Comparison of ENCODE assay signal across 8 cellular contexts in genomic region chr6:106997392-106998257, GRCh38. TPM values are rescaled to one million over a fixed set of nuclear protein-coding genes. Genes with fewer than 3 reads are reported as not detected.
DNase-seq lines count a peak whose midpoint lies in the region; ATAC-seq and TF ChIP-seq lines count a peak whose summit lies in the region.

No MANE protein-coding gene starts in this region.

- H3K4me1 ChIP-seq in NT2/D1 (ENCODE audit: insufficient read depth, insufficient read length), result no peaks in the 10 kb centered on the region

- no peaks in the 10 kb centered on the region for H3K36me3 ChIP-seq in NT2/D1 (ENCODE audit: insufficient read depth, insufficient read length, low read length)

- no peaks in the 10 kb centered on the region for H3K9me3 ChIP-seq in NT2/D1 (ENCODE audit: insufficient read depth, low read length)

- TF ChIP-seq CTCF in foreskin fibroblast (IDR thresholded peaks at IDR 0.05; ENCODE audit: low read depth, low read length), result peak; percentile 96

- no peaks in the 10 kb centered on the region for H3K27me3 ChIP-seq in NT2/D1 (ENCODE audit: insufficient read depth, insufficient read length)

- no peak overlapping the region for H3K4me3 ChIP-seq in NT2/D1 (ENCODE audit: insufficient read length, low read depth)
- no peak overlapping the region for H3K4me3 ChIP-seq in foreskin fibroblast (ENCODE audit: low read depth in 1 of 2, low read length in 2 of 2)

- H3K9ac ChIP-seq in NT2/D1 (ENCODE audit: insufficient read length, low read depth), result no peak overlapping the region

- peak; percentile 49 for ATAC-seq in HG03565 (IDR thresholded peaks at IDR 0.05; ENCODE audit: unreplicated experiment)
- no peak for ATAC-seq in GM18867 (IDR thresholded peaks at IDR 0.05; ENCODE audit: unreplicated experiment)
- no peak for ATAC-seq in GM21423 (IDR thresholded peaks at IDR 0.05; ENCODE audit: unreplicated experiment)

- DNase-seq in ELF-1 (ENCODE audit: low read depth, low spot score) (peak; percentile 83), NT2/D1 (ENCODE audit: low read depth, low spot score) (peak; percentile 67), activated T-cell treated with anti-CD3 and anti-CD28 coated beads for 24 hours (ENCODE audit: low read depth) (peak; percentile 24), foreskin fibroblast (peak; percentile 45 to 73), renal cortical epithelial cell (ENCODE audit: low read depth) (peak; percentile 66)

RNA-seq across cellular contexts. Expression of gene CD24, which starts 23.1 kb away (rescaled TPM):
- 2,116 and 7,557 TPM in 2 replicates for total RNA-seq in renal cortical epithelial cell

RNA-seq across cellular contexts. Expression of gene MTRES1, which starts 30.4 kb away (rescaled TPM):
- total RNA-seq in renal cortical epithelial cell, result 12.0 and 18.5 TPM in 2 replicates

Comparison
In these comparisons a context has a peak if more than half of its experiments do, and no peak if none do; other contexts are left out.
1. DNase-seq: peak in every context shown above with its lines; median percentile 83 in ELF-1; 67 in NT2/D1; 66 in renal cortical epithelial cell; 59 in foreskin fibroblast; 24 in activated T-cell treated with anti-CD3 and anti-CD28 coated beads for 24 hours.